In genomic region chr1:234776875-234777849, GRCh38 we compare ENCODE assay signal across 1 cellular context.
TF ChIP-seq lines count a peak whose summit lies in the region.

No MANE protein-coding gene starts in this region.

TF ChIP-seq in K562, 482 proteins besides CTCF, POLR2A, EP300 and RAD21 (continued from another document):
- TF ChIP-seq CLOCK (CRISPR knock-in tag; IDR thresholded peaks at IDR 0.05; ENCODE audit: borderline replicate concordance) (no peak), ZBTB26 (CRISPR knock-in tag; IDR thresholded peaks at IDR 0.05) (no peak), ATF6 (CRISPR knock-in tag; IDR thresholded peaks at IDR 0.05) (no peak), ZNF609 (CRISPR knock-in tag; IDR thresholded peaks at IDR 0.05; ENCODE audit: borderline replicate concordance) (no peak), ZNF133 (CRISPR knock-in tag; IDR thresholded peaks at IDR 0.05) (0 out of 2 replicates have a peak, but pooled peaks have one; percentile 57), TBP (optimal IDR thresholded peaks at IDR 0.05; ENCODE audit: low read depth, low read length) (no peak), POLR2AphosphoS5 (IDR thresholded peaks at IDR 0.05; ENCODE audit: control insufficient read depth, insufficient read depth, low read depth, low read length) (no peak), MLLT1 (IDR thresholded peaks at IDR 0.05) (no peak), ETV1 (tag; conservative IDR thresholded peaks at IDR 0.05; ENCODE audit: low read depth) (no peak), DLX4 (CRISPR knock-in tag; IDR thresholded peaks at IDR 0.05) (no peak), SIN3A (IDR thresholded peaks at IDR 0.05; ENCODE audit: borderline replicate concordance in 2 of 2, control insufficient read depth in 1 of 2, low read depth in 2 of 2, low read length in 2 of 2) (no peak), KLF13 (tag; IDR thresholded peaks at IDR 0.05; ENCODE audit: borderline replicate concordance, low read depth) (peak; percentile 77), BDP1 (IDR thresholded peaks at IDR 0.05; ENCODE audit: insufficient read depth, insufficient read length) (no peak), PHTF2 (CRISPR knock-in tag; IDR thresholded peaks at IDR 0.05) (no peak), ZNF23 (CRISPR knock-in tag; IDR thresholded peaks at IDR 0.05) (no peak), CHCHD3 (CRISPR knock-in tag; IDR thresholded peaks at IDR 0.05) (no peak; the same call in 1 of the 2 replicates), ZNF639 (CRISPR knock-in tag; conservative IDR thresholded peaks at IDR 0.05 in 1 of 2, IDR thresholded peaks at IDR 0.05 in 1 of 2) (0 out of 4 replicates have a peak, but pooled peaks of 1 of the 2 experiments have one; percentile 37), FUS (optimal IDR thresholded peaks at IDR 0.05; ENCODE audit: low read depth, low read length) (no peak), ZBTB12 (CRISPR knock-in tag; IDR thresholded peaks at IDR 0.05) (no peak), NR0B1 (IDR thresholded peaks at IDR 0.05; ENCODE audit: partially characterized antibody) (no peak), TCFL5 (CRISPR knock-in tag; conservative IDR thresholded peaks at IDR 0.05) (no peak; the same call in 1 of the 2 replicates)
